In the genomic region with DNA sequence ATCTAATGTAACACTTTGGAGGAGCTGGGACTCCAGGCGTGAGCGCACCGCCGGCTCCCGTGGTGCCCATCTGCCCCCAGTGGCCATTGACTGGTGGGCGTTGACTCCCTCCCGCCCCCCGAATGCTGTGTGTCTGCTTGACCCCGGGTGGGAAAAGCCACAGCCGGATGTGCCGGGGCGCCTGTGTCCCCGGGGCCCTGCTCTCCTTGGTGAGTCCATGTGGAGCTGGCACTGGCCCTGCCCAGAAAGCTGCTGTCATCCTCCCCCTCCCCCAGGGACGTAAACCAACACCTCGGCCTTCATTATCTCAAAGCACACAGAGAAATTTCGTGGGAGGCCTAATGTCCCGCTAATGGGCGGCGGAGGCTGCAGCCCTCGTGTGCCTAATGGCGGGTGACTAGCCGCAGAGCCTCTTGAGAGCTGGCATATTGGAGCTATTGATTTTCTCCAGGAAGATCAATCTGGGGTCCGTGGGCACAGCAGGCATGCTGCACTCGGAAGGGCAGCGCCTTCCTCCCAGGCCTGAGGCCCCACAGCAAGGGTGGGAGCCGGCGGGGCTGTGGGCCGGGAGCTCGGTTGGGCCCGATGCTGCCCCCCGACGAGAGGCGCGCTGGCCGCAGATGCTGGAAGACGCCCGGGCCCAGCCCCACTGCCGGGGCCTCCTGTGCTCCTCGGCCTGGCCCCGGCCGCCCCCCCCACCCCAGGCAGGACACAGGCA, we compare ENCODE assay signal across 12 cellular contexts. TPM values are rescaled to one million over a fixed set of nuclear protein-coding genes. Genes with fewer than 3 reads are reported as not detected.
DNase-seq lines count a peak whose midpoint lies in the region; ATAC-seq lines count a peak whose summit lies in the region.
"Had no signal": no experiment of that assay in that cellular context is flagged by ENCODE, and none has a peak within 500 bp of the region (broad histone marks: within the 10 kb centered on the region; RNA-seq: fewer than 3 reads in every experiment).

No MANE protein-coding gene starts in this region.

- H3K27me3 Mint-ChIP-seq in memory B cell, result peaks cover 1% of the 10 kb centered on the region
- H3K27me3 Mint-ChIP-seq in T-helper 17 cell, result no peaks in the 10 kb centered on the region

- no peak overlapping the region for H3K4me3 Mint-ChIP-seq in memory B cell
- no peak overlapping the region for H3K4me3 Mint-ChIP-seq in T-helper 17 cell

- no peaks in the 10 kb centered on the region for H3K36me3 Mint-ChIP-seq in memory B cell
- no peaks in the 10 kb centered on the region for H3K36me3 Mint-ChIP-seq in T-helper 17 cell (ENCODE audit: low read depth)

- H3K4me1 Mint-ChIP-seq in memory B cell (peaks cover 3% of the 10 kb centered on the region), T-helper 17 cell (no peaks in the 10 kb centered on the region)

- ATAC-seq in memory B cell (ENCODE audit: low read depth), result no peak
- no peak for ATAC-seq in T-helper 17 cell

- peak overlapping the region; percentile 68 for H3K27ac Mint-ChIP-seq in memory B cell
- no peak overlapping the region for H3K27ac Mint-ChIP-seq in T-helper 17 cell

- H3K9me3 Mint-ChIP-seq in memory B cell, result no peaks in the 10 kb centered on the region

- H3K9me3 ChIP-seq in T-helper 17 cell (ENCODE audit: control insufficient read depth, low read length, poor library complexity, severe bottlenecking), result no peaks in the 10 kb centered on the region
- H3K9me3 ChIP-seq: tibial nerve had no signal

- DNase-seq in ELF-1 (ENCODE audit: low read depth, low spot score), result peak; percentile 31
- peak; percentile 78 for DNase-seq in NCI-H2029 (lab: John Stamatoyannopoulos, UW)
- DNase-seq in memory B cell (ENCODE audit: low spot score in 2 of 2), result no peak
- DNase-seq in T-helper 17 cell, result no peak
- DNase-seq in NK-92 (lab: John Stamatoyannopoulos, UW; ENCODE audit: unreplicated experiment), result no peak
- DNase-seq: activated naive CD4-positive, alpha-beta T cell treated with anti-CD3 and anti-CD28 coated beads, Interleukin-2, amount 50 U/mL, for 16 hours; cerebellar nuclear complex; hippocampal formation; T1000 had no signal

RNA-seq across cellular contexts. Expression of a gene that starts 4.0 kb away (rescaled TPM):
- total RNA-seq in T-helper 17 cell, result not detected
- total RNA-seq: epithelial cell of proximal tubule, lower leg skin had no signal

RNA-seq across cellular contexts. Expression of a gene that starts 6.3 kb away (rescaled TPM):
- total RNA-seq in T-helper 17 cell, result 1 to 10 TPM; 7.0 to 8.8 TPM

RNA-seq across cellular contexts. Expression of a gene that starts 12.4 kb away (rescaled TPM):
- 10 to 100 TPM; 63.0 to 64.8 TPM for total RNA-seq in T-helper 17 cell

RNA-seq across cellular contexts. Expression of a gene that starts 17.5 kb away (rescaled TPM):
- total RNA-seq in T-helper 17 cell, result 1 to 10 TPM; 1.3 to 3.6 TPM
- total RNA-seq: epithelial cell of proximal tubule had no signal

RNA-seq across cellular contexts. Expression of a gene that starts 47.9 kb away (rescaled TPM):
- 100 to 1,000 TPM in 1 of 2 donors, 10 to 100 TPM in 1; 93.9 to 113 TPM for total RNA-seq in T-helper 17 cell

Comparison
In these comparisons a context has a peak if more than half of its experiments do, and no peak if none do; other contexts are left out.
1. DNase-seq: peak in ELF-1 (single experiment) and NCI-H2029 (single experiment); none in memory B cell (0 of 2), T-helper 17 cell (0 of 3) and NK-92 (single experiment).